ENCODE assay signal across 16 cellular contexts in the genomic region with DNA sequence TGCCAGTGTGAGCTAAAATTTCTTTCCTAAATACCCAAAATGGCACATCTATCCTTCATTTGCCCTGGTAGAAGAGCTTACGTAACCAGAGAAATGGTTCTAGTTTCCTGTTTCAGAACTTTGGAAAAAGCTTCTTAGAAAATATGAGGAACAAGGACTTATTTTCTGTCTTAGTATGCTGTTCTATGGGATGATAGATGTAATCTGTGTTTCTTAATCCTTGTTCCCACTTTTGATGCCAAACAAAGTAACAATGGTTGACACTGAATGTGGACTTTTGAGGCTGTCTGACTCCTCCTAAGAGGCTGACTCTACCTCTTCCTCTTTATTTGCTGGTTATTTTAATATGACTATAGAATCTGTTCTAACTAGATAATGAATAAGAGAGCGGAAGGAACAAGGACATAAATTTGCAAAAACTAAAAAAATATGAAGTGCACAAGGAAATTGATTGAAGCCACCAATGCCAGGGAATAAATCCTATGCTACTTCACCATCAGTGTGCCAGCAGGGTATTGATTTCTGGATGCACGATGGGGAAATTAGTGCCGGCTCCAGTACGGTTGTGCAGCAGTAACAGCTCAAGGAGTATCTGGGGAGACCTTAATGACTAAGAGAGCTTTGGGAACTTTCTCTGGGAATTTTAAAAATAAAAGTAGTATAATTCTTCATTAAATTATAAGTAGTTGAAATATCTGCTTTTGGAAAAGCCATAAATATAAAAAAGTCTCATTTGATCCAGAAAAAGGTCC.
"Had no signal": no experiment of that assay in that cellular context is flagged by ENCODE, and none has a peak within 500 bp of the region (broad histone marks: within the 10 kb centered on the region; RNA-seq: fewer than 3 reads in every experiment).

No MANE protein-coding gene starts in this region.

- H3K36me3 Mint-ChIP-seq: activated naive CD8-positive, alpha-beta T cell; immature natural killer cell; memory B cell had no signal

- H3K9me3 Mint-ChIP-seq: activated T-cell treated with anti-CD3 and anti-CD28 coated beads, Interleukin-2, amount 50 U/mL, for 4 hours; immature natural killer cell; memory B cell; nephron progenitor cell; stimulated activated naive CD8-positive, alpha-beta T cell treated with anti-CD3 and anti-CD28 coated beads, Interleukin-15, amount 100 ng/mL, for 72 hours had no signal

- H3K27ac ChIP-seq: brain microvascular endothelial cell had no signal

- H3K4me1 Mint-ChIP-seq: immature natural killer cell; memory B cell; nephron progenitor cell; stimulated activated naive CD8-positive, alpha-beta T cell treated with anti-CD3 and anti-CD28 coated beads, Interleukin-15, amount 100 ng/mL, for 72 hours had no signal

- H3K27ac Mint-ChIP-seq: activated naive CD8-positive, alpha-beta T cell; immature natural killer cell; memory B cell; nephron progenitor cell; stimulated activated naive CD8-positive, alpha-beta T cell treated with anti-CD3 and anti-CD28 coated beads, Interleukin-15, amount 100 ng/mL, for 72 hours had no signal

- DNase-seq: activated CD4-positive, alpha-beta T cell treated with anti-CD3 and anti-CD28 coated beads, Interleukin-2, amount 50 U/mL, for 48 hours; activated CD4-positive, CD25-positive, alpha-beta regulatory T cell treated with anti-CD3 and anti-CD28 coated beads, Interleukin-2, amount 50 U/mL, for 72 hours; activated effector memory CD4-positive, alpha-beta T cell treated with anti-CD3 and anti-CD28 coated beads, Interleukin-2, amount 50 U/mL, for 16 hours; activated T-cell treated with anti-CD3 and anti-CD28 coated beads, Interleukin-2, amount 50 U/mL, for 4 hours; amygdala; brain microvascular endothelial cell; cerebellar nuclear complex; dermis blood vessel endothelial cell; immature natural killer cell; nephron progenitor cell; stimulated activated CD4-positive, alpha-beta T cell treated with anti-CD3 and anti-CD28 coated beads, Interleukin-15, amount 100 ng/mL, for 24 hours; stimulated activated CD4-positive, alpha-beta T cell treated with anti-CD3 and anti-CD28 coated beads, Interleukin-4, amount 100 ng/mL, for 24 hours; stimulated activated naive CD8-positive, alpha-beta T cell treated with anti-CD3 and anti-CD28 coated beads, Interleukin-15, amount 100 ng/mL, for 72 hours; T-helper 2 cell had no signal

- H3K4me3 Mint-ChIP-seq: activated naive CD8-positive, alpha-beta T cell; activated T-cell treated with anti-CD3 and anti-CD28 coated beads, Interleukin-2, amount 50 U/mL, for 4 hours; immature natural killer cell; memory B cell; nephron progenitor cell; stimulated activated naive CD8-positive, alpha-beta T cell treated with anti-CD3 and anti-CD28 coated beads, Interleukin-15, amount 100 ng/mL, for 72 hours had no signal

- H3K36me3 ChIP-seq: brain microvascular endothelial cell had no signal

- H3K27me3 ChIP-seq: brain microvascular endothelial cell had no signal

- ATAC-seq: activated T-cell treated with anti-CD3 and anti-CD28 coated beads, Interleukin-2, amount 50 U/mL, for 4 hours; stimulated activated naive CD8-positive, alpha-beta T cell treated with anti-CD3 and anti-CD28 coated beads, Interleukin-15, amount 100 ng/mL, for 72 hours had no signal
